ENCODE assay signal across 28 cellular contexts in the genomic region with DNA sequence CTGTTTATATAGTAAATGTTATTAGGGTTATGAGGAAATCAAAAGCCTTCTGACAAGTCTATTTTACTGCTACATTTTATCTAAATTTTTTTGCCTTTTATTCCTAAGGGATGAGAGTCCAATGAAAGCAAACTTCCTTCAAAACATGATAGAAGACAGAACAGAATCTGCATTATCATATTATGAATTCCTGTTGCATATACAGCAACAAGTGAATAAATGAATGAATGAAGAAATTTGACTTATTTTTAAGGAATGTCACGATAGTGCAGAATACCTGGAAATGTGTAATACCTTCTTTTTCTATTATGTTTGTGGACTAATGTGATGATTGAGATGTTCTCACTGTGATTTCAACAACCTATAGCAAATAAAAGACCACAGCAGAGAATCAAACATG.
"Had no signal": no experiment of that assay in that cellular context is flagged by ENCODE, and none has a peak within 500 bp of the region (broad histone marks: within the 10 kb centered on the region; RNA-seq: fewer than 3 reads in every experiment).

No MANE protein-coding gene starts in this region.

- H3K4me1 ChIP-seq: neural progenitor cell, parathyroid adenoma, psoas muscle, right lobe of liver, sigmoid colon, stomach, thyroid gland, tibial nerve, upper lobe of left lung, vagina had no signal

- DNase-seq: occipital lobe; ovary; posterior cingulate gyrus; psoas muscle; right cardiac atrium; right lobe of liver; sigmoid colon; small intestine; stimulated activated CD4-positive, alpha-beta T cell treated with anti-CD3 and anti-CD28 coated beads, Interleukin-15, amount 100 ng/mL, for 24 hours; stimulated activated CD4-positive, alpha-beta T cell treated with anti-CD3 and anti-CD28 coated beads, Interleukin-2, amount 100 ng/mL, for 24 hours; stimulated activated CD4-positive, alpha-beta T cell treated with anti-CD3 and anti-CD28 coated beads, Interleukin-2, amount 100 ng/mL, for 48 hours; stimulated activated CD4-positive, alpha-beta T cell treated with anti-CD3 and anti-CD28 coated beads, Interleukin-4, amount 100 ng/mL, for 24 hours; stimulated activated naive B cell treated with anti-CD40 and anti-IgM and Interleukin-4, amounts not matched to agents 10 μg/mL and 1 μg/mL and 100 μg/mL, for 72 hours; stimulated activated naive CD4-positive, alpha-beta T cell treated with Interleukin-2 at 50 U/mL for 16 hours; stomach; thyroid gland; trophoblast cell; upper lobe of left lung had no signal

- H3K4me1 Mint-ChIP-seq: nephron; neural progenitor cell; stimulated activated effector memory CD8-positive, alpha-beta T cell treated with anti-CD3 and anti-CD28 coated beads, Interleukin-12 subunit alpha, Interleukin-12 subunit beta, amount 100 ng/mL, for 72 hours; stimulated activated naive B cell treated with anti-CD40 and anti-IgM and Interleukin-4, amounts not matched to agents 10 μg/mL and 1 μg/mL and 100 μg/mL, for 72 hours had no signal

- FAIRE-seq: small intestine, urothelium cell line had no signal

- ATAC-seq: psoas muscle; right cardiac atrium; right lobe of liver; stimulated activated effector memory CD8-positive, alpha-beta T cell treated with anti-CD3 and anti-CD28 coated beads, Interleukin-12 subunit alpha, Interleukin-12 subunit beta, amount 100 ng/mL, for 72 hours; stimulated activated naive B cell treated with anti-CD40 and anti-IgM and Interleukin-4, amounts not matched to agents 10 μg/mL and 1 μg/mL and 100 μg/mL, for 72 hours had no signal

- H3K27me3 ChIP-seq: neural progenitor cell, ovary, right lobe of liver, sigmoid colon, stomach, thyroid gland, tibial nerve, upper lobe of left lung, vagina had no signal

- H3K36me3 ChIP-seq: neural progenitor cell, ovary had no signal

- H3K27me3 Mint-ChIP-seq: progenitor cell of endocrine pancreas; stimulated activated naive B cell treated with anti-CD40 and anti-IgM and Interleukin-4, amounts not matched to agents 10 μg/mL and 1 μg/mL and 100 μg/mL, for 72 hours; stimulated activated naive CD8-positive, alpha-beta T cell treated with anti-CD3 and anti-CD28 coated beads, Interleukin-15, Interleukin-2, amounts not matched to agents 100 ng/mL and 50 ng/mL, for 24 hours had no signal

- H3K4me3 ChIP-seq: neural progenitor cell, ovary, psoas muscle, right lobe of liver, sigmoid colon, stomach, thoracic aorta, thyroid gland, tibial nerve, upper lobe of left lung, vagina had no signal

- H3K27ac Mint-ChIP-seq: nephron; neural progenitor cell; progenitor cell of endocrine pancreas; stimulated activated effector memory CD8-positive, alpha-beta T cell treated with anti-CD3 and anti-CD28 coated beads, Interleukin-12 subunit alpha, Interleukin-12 subunit beta, amount 100 ng/mL, for 72 hours; stimulated activated naive B cell treated with anti-CD40 and anti-IgM and Interleukin-4, amounts not matched to agents 10 μg/mL and 1 μg/mL and 100 μg/mL, for 72 hours; stimulated activated naive CD8-positive, alpha-beta T cell treated with anti-CD3 and anti-CD28 coated beads, Interleukin-15, Interleukin-2, amounts not matched to agents 100 ng/mL and 50 ng/mL, for 24 hours had no signal

- H3K27ac ChIP-seq: neural progenitor cell, ovary, parathyroid adenoma, psoas muscle, right lobe of liver, sigmoid colon, stomach, thoracic aorta, thyroid gland, tibial nerve, upper lobe of left lung, vagina had no signal

- H3K4me3 Mint-ChIP-seq: nephron; neural progenitor cell; stimulated activated effector memory CD8-positive, alpha-beta T cell treated with anti-CD3 and anti-CD28 coated beads, Interleukin-12 subunit alpha, Interleukin-12 subunit beta, amount 100 ng/mL, for 72 hours; stimulated activated naive B cell treated with anti-CD40 and anti-IgM and Interleukin-4, amounts not matched to agents 10 μg/mL and 1 μg/mL and 100 μg/mL, for 72 hours; stimulated activated naive CD8-positive, alpha-beta T cell treated with anti-CD3 and anti-CD28 coated beads, Interleukin-15, Interleukin-2, amounts not matched to agents 100 ng/mL and 50 ng/mL, for 24 hours had no signal

- H3K9me3 ChIP-seq: ovary, psoas muscle, right lobe of liver, sigmoid colon, stomach, thoracic aorta, thyroid gland, tibial nerve, upper lobe of left lung, vagina had no signal
